36 cellular contexts compared by ENCODE assay signal in the genomic region with DNA sequence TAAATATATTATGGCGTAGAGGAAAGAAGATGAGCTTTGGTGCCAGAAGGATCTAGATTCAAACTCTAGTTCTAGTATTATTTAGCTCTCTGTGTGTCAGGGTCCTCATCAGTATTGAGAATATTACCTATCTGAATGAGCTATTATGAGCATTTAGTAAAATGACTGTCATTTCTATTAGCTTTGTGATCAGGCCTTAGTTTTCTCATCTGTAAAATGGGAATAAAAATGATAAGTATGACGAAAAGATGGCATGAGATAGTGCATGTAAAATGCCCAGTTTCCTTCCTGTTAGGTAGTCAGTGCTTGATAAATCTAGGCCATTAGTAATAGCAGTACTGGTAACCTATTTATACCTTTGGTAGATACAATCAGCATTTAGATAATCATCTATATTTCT. TPM values are rescaled to one million over a fixed set of nuclear protein-coding genes. Genes with fewer than 3 reads are reported as not detected.
A peak's percentile ranks its signal among the peaks of the same experiment; 100 is the strongest.
DNase-seq lines count a peak whose midpoint lies in the region; ATAC-seq, FAIRE-seq and TF ChIP-seq lines count a peak whose summit lies in the region.
"Had no signal": no experiment of that assay in that cellular context is flagged by ENCODE, and none has a peak within 500 bp of the region (broad histone marks: within the 10 kb centered on the region; RNA-seq: fewer than 3 reads in every experiment).

No MANE protein-coding gene starts in this region.

- H3K4me3 Mint-ChIP-seq in activated T-cell treated with anti-CD3 and anti-CD28 coated beads, Interleukin-2, amount 50 U/mL, for 72 hours, result peak overlapping the region; percentile 60 to 66
- peak overlapping the region; percentile 39 for H3K4me3 Mint-ChIP-seq in T-helper 2 cell treated with Interferon-gamma antibody and Interleukin-4, amounts not matched to agents 5 μg/mL and 100 μg/mL, for 36 hours
- peak overlapping the region; percentile 30 for H3K4me3 Mint-ChIP-seq in stimulated activated effector memory CD8-positive, alpha-beta T cell treated with anti-CD3 and anti-CD28 coated beads, Interleukin-12 subunit alpha, Interleukin-12 subunit beta, amount 100 ng/mL, for 72 hours

- no peak for ATAC-seq in activated T-cell treated with anti-CD3 and anti-CD28 coated beads, Interleukin-2, amount 50 U/mL, for 72 hours (replicated peaks in 1 of 2)
- no peak for ATAC-seq in stimulated activated effector memory CD8-positive, alpha-beta T cell treated with anti-CD3 and anti-CD28 coated beads, Interleukin-12 subunit alpha, Interleukin-12 subunit beta, amount 100 ng/mL, for 72 hours
- ATAC-seq in HG03442 (IDR thresholded peaks at IDR 0.05; ENCODE audit: unreplicated experiment), result no peak
- ATAC-seq: activated naive CD4-positive, alpha-beta T cell treated with anti-CD3 and anti-CD28 coated beads, Interleukin-2, amount 50 U/mL, for 72 hours; gastroesophageal sphincter; right cardiac atrium had no signal

- no peak for TF ChIP-seq POLR2A in GM12891 (IDR thresholded peaks at IDR 0.05; ENCODE audit: low read depth, low read length)

- peaks cover 57% of the 10 kb centered on the region for H3K4me1 Mint-ChIP-seq in activated T-cell treated with anti-CD3 and anti-CD28 coated beads, Interleukin-2, amount 50 U/mL, for 72 hours (ENCODE audit: low read depth)
- H3K4me1 Mint-ChIP-seq in T-helper 2 cell treated with Interferon-gamma antibody and Interleukin-4, amounts not matched to agents 5 μg/mL and 100 μg/mL, for 36 hours (ENCODE audit: low read depth), result peaks cover 35% of the 10 kb centered on the region
- peaks cover 37% of the 10 kb centered on the region for H3K4me1 Mint-ChIP-seq in stimulated activated effector memory CD8-positive, alpha-beta T cell treated with anti-CD3 and anti-CD28 coated beads, Interleukin-12 subunit alpha, Interleukin-12 subunit beta, amount 100 ng/mL, for 72 hours

- DNase-seq in activated T-cell treated with anti-CD3 and anti-CD28 coated beads, Interleukin-2, amount 50 U/mL, for 72 hours, result no peak
- DNase-seq in activated T-cell treated with anti-CD3 and anti-CD28 coated beads, Interleukin-2, amount 50 U/mL, for 1 hour, result no peak
- no peak for DNase-seq in GM12891 (ENCODE audit: insufficient read length, low spot score)
- no peak for DNase-seq in T-helper 2 cell treated with Interferon-gamma antibody and Interleukin-4, amounts not matched to agents 5 μg/mL and 100 μg/mL, for 36 hours (ENCODE audit: low spot score)
- DNase-seq in stimulated activated effector memory CD8-positive, alpha-beta T cell treated with anti-CD3 and anti-CD28 coated beads, Interleukin-12 subunit alpha, Interleukin-12 subunit beta, amount 100 ng/mL, for 72 hours (ENCODE audit: low spot score in 2 of 2), result no peak
- DNase-seq in epidermal melanocyte (ENCODE audit: insufficient read length, low spot score), result no peak
- DNase-seq in nucleus accumbens (lab: John Stamatoyannopoulos, UW), result no peak
- DNase-seq: ACHN; activated CD4-positive, CD25-positive, alpha-beta regulatory T cell treated with anti-CD3 and anti-CD28 coated beads, Interleukin-2, amount 50 U/mL, for 72 hours; activated T-cell treated with anti-CD3 and anti-CD28 coated beads, Interleukin-2, amount 50 U/mL, for 48 hours; aorta; Calu3; DMS79; GDM1; GOT3; KG1; MG63; NCI-H1105; NCI-H187 treated with DMSO at 0.1 percent for 48 hours; NCI-H2171; NCI-H510A; OCI-M1; posterior cingulate gyrus; right cardiac atrium; stimulated activated CD4-positive, alpha-beta T cell treated with anti-CD3 and anti-CD28 coated beads, Interleukin-2, amount 100 ng/mL, for 24 hours; tibial artery had no signal

- peak overlapping the region; percentile 87 for H3K27ac Mint-ChIP-seq in activated T-cell treated with anti-CD3 and anti-CD28 coated beads, Interleukin-2, amount 50 U/mL, for 72 hours
- no peak overlapping the region for H3K27ac Mint-ChIP-seq in T-helper 2 cell treated with Interferon-gamma antibody and Interleukin-4, amounts not matched to agents 5 μg/mL and 100 μg/mL, for 36 hours
- H3K27ac Mint-ChIP-seq in stimulated activated effector memory CD8-positive, alpha-beta T cell treated with anti-CD3 and anti-CD28 coated beads, Interleukin-12 subunit alpha, Interleukin-12 subunit beta, amount 100 ng/mL, for 72 hours, result peak overlapping the region; percentile 98
- H3K27ac Mint-ChIP-seq: activated naive CD4-positive, alpha-beta T cell treated with anti-CD3 and anti-CD28 coated beads, Interleukin-2, amount 50 U/mL, for 72 hours had no signal

- no peaks in the 10 kb centered on the region for H3K9me3 Mint-ChIP-seq in activated T-cell treated with anti-CD3 and anti-CD28 coated beads, Interleukin-2, amount 50 U/mL, for 72 hours
- no peaks in the 10 kb centered on the region for H3K9me3 Mint-ChIP-seq in T-helper 2 cell treated with Interferon-gamma antibody and Interleukin-4, amounts not matched to agents 5 μg/mL and 100 μg/mL, for 36 hours
- no peaks in the 10 kb centered on the region for H3K9me3 Mint-ChIP-seq in stimulated activated effector memory CD8-positive, alpha-beta T cell treated with anti-CD3 and anti-CD28 coated beads, Interleukin-12 subunit alpha, Interleukin-12 subunit beta, amount 100 ng/mL, for 72 hours
- H3K9me3 Mint-ChIP-seq: activated naive CD4-positive, alpha-beta T cell treated with anti-CD3 and anti-CD28 coated beads, Interleukin-2, amount 50 U/mL, for 72 hours had no signal

- peak; percentile 13 for FAIRE-seq in GM12891 (lab: Jason Lieb, UNC)
- FAIRE-seq: colon had no signal

- no peaks in the 10 kb centered on the region for H3K36me3 Mint-ChIP-seq in activated T-cell treated with anti-CD3 and anti-CD28 coated beads, Interleukin-2, amount 50 U/mL, for 72 hours (ENCODE audit: insufficient read depth in 2 of 2)
- H3K36me3 Mint-ChIP-seq in T-helper 2 cell treated with Interferon-gamma antibody and Interleukin-4, amounts not matched to agents 5 μg/mL and 100 μg/mL, for 36 hours (ENCODE audit: low read depth), result no peaks in the 10 kb centered on the region
- no peaks in the 10 kb centered on the region for H3K36me3 Mint-ChIP-seq in stimulated activated effector memory CD8-positive, alpha-beta T cell treated with anti-CD3 and anti-CD28 coated beads, Interleukin-12 subunit alpha, Interleukin-12 subunit beta, amount 100 ng/mL, for 72 hours
- H3K36me3 Mint-ChIP-seq: activated naive CD4-positive, alpha-beta T cell treated with anti-CD3 and anti-CD28 coated beads, Interleukin-2, amount 50 U/mL, for 72 hours had no signal

- H3K27me3 Mint-ChIP-seq in activated T-cell treated with anti-CD3 and anti-CD28 coated beads, Interleukin-2, amount 50 U/mL, for 72 hours (ENCODE audit: low read depth), result no peaks in the 10 kb centered on the region
- H3K27me3 Mint-ChIP-seq in T-helper 2 cell treated with Interferon-gamma antibody and Interleukin-4, amounts not matched to agents 5 μg/mL and 100 μg/mL, for 36 hours (ENCODE audit: low read depth), result no peaks in the 10 kb centered on the region

TF ChIP-seq in GM12891, 5 proteins besides CTCF, POLR2A, EP300 and RAD21:
- TF ChIP-seq SPI1 (IDR thresholded peaks at IDR 0.05; ENCODE audit: low read depth, low read length) (no peak), PAX5 (IDR thresholded peaks at IDR 0.05; ENCODE audit: insufficient read depth, low read length, severe bottlenecking) (no peak), TAF1 (IDR thresholded peaks at IDR 0.05; ENCODE audit: low read depth, low read length) (no peak), POU2F2 (IDR thresholded peaks at IDR 0.05; ENCODE audit: low read depth, low read length) (no peak), POLR2AphosphoS5 (IDR thresholded peaks at IDR 0.05; ENCODE audit: low read depth, low read length) (no peak)

RNA-seq across cellular contexts. Expression of gene NOX3, which starts 35.1 kb away (rescaled TPM):
- not detected for total RNA-seq in activated T-cell treated with anti-CD3 and anti-CD28 coated beads, Interleukin-2, amount 50 U/mL, for 72 hours
- not detected for polyA plus RNA-seq in GM12891 (2012; ENCODE audit: low read depth, missing spikeins)
- total RNA-seq: activated naive CD4-positive, alpha-beta T cell treated with anti-CD3 and anti-CD28 coated beads, Interleukin-2, amount 50 U/mL, for 72 hours; aorta; Calu3; endothelial cell of umbilical vein; HT1080; liver; right cardiac atrium; SJSA1; vagina had no signal
- polyA plus RNA-seq: aorta, BJ, endothelial cell of umbilical vein, liver, right cardiac atrium had no signal
